Comparison of ENCODE assay signal across 17 cellular contexts in genomic region chr7:139735912-139736595, GRCh38. TPM values are rescaled to one million over a fixed set of nuclear protein-coding genes. Genes with fewer than 3 reads are reported as not detected.
DNase-seq lines count a peak whose midpoint lies in the region; ATAC-seq and TF ChIP-seq lines count a peak whose summit lies in the region.
"Had no signal": no experiment of that assay in that cellular context is flagged by ENCODE, and none has a peak within 500 bp of the region (broad histone marks: within the 10 kb centered on the region; RNA-seq: fewer than 3 reads in every experiment).

No MANE protein-coding gene starts in this region.

- peaks cover 49% of the 10 kb centered on the region for H3K4me1 Mint-ChIP-seq in activated T-helper 17 cell treated with anti-CD3 and anti-CD28 coated beads, Interleukin-2, amount 50 U/mL, for 72 hours
- peaks cover 78 to 88% of the 10 kb centered on the region in 2 donors for H3K4me1 Mint-ChIP-seq in natural killer cell

- 94% methylated on average over 9 of the region's 9 CpGs for WGBS in prostate gland

- peak overlapping the region; percentile 33 for H3K4me3 Mint-ChIP-seq in activated T-helper 17 cell treated with anti-CD3 and anti-CD28 coated beads, Interleukin-2, amount 50 U/mL, for 72 hours
- peak overlapping the region; percentile 75 for H3K4me3 Mint-ChIP-seq in natural killer cell
- H3K4me3 Mint-ChIP-seq: B cell; dendritic cell treated with granulocyte-macrophage colony-stimulating factor and Interleukin-4, amounts not matched to agents 40 ng/mL and 50 ng/mL, for 4 days had no signal

- TF ChIP-seq CTCF in left ventricle myocardium inferior (IDR thresholded peaks at IDR 0.05; ENCODE audit: borderline replicate concordance) (no peak), natural killer cell (IDR thresholded peaks at IDR 0.05) (no peak), upper lobe of right lung (IDR thresholded peaks at IDR 0.05) (no peak), prostate gland (IDR thresholded peaks at IDR 0.05) (no peak)

- H3K36me3 ChIP-seq in left ventricle myocardium inferior (no peaks in the 10 kb centered on the region), upper lobe of right lung (no peaks in the 10 kb centered on the region), prostate gland (no peaks in the 10 kb centered on the region)
- H3K36me3 ChIP-seq: ovary, transverse colon had no signal

- peaks cover 9% of the 10 kb centered on the region for H3K36me3 Mint-ChIP-seq in activated T-helper 17 cell treated with anti-CD3 and anti-CD28 coated beads, Interleukin-2, amount 50 U/mL, for 72 hours (ENCODE audit: low read depth)
- H3K36me3 Mint-ChIP-seq in natural killer cell = no peaks in the 10 kb centered on the region

- intact Hi-C loops in left ventricle myocardium inferior (cut with micrococcal nuclease) = no loop called here
- intact Hi-C loops in Right ventricle myocardium superior (cut with DNase I) = no loop called here
- intact Hi-C loops in natural killer cell (cut with micrococcal nuclease) = no loop called here
- intact Hi-C loops in upper lobe of right lung (cut with DNase I) = no loop called here
- intact Hi-C loops in prostate gland (cut with DNase I) = loop anchor here (5.0 kb wide), 1 partner anchor 54 kb away; no protein-coding TSS in a partner anchor

- peak overlapping the region; percentile 44 for H3K27ac Mint-ChIP-seq in activated T-helper 17 cell treated with anti-CD3 and anti-CD28 coated beads, Interleukin-2, amount 50 U/mL, for 72 hours
- H3K27ac Mint-ChIP-seq in natural killer cell = peak overlapping the region; percentile 56 to 84
- H3K27ac Mint-ChIP-seq: B cell; dendritic cell treated with granulocyte-macrophage colony-stimulating factor and Interleukin-4, amounts not matched to agents 40 ng/mL and 50 ng/mL, for 4 days had no signal

- H3K27me3 ChIP-seq in left ventricle myocardium inferior (ENCODE audit: low read depth) (no peaks in the 10 kb centered on the region), upper lobe of right lung (no peaks in the 10 kb centered on the region), prostate gland (replicated peaks; ENCODE audit: insufficient read depth) (no peaks in the 10 kb centered on the region)
- H3K27me3 ChIP-seq: ovary, transverse colon had no signal

- peaks cover 100% of the 10 kb centered on the region for H3K4me1 ChIP-seq in left ventricle myocardium inferior
- H3K4me1 ChIP-seq in upper lobe of right lung = peaks cover 57% of the 10 kb centered on the region
- peaks cover 10% of the 10 kb centered on the region for H3K4me1 ChIP-seq in prostate gland (replicated peaks)

- H3K27ac ChIP-seq in left ventricle myocardium inferior (replicated peaks) (peak overlapping the region; percentile 91), upper lobe of right lung (peak overlapping the region; percentile 14), prostate gland (no peak overlapping the region)
- H3K27ac ChIP-seq: SK-N-MC, VCaP had no signal

- DNase-seq in left ventricle myocardium inferior (no peak), Right ventricle myocardium superior (no peak), natural killer cell (no peak), upper lobe of right lung (no peak), GOT3 (lab: John Stamatoyannopoulos, UW) (no peak), prostate gland (ENCODE audit: low spot score) (no peak), iPS-NIHi7 (ENCODE audit: extremely low spot score) (no peak)
- DNase-seq: amniotic stem cell, DMS79 treated with DMSO at 0.1 percent for 48 hours, NCI-H2171, ovary, transverse colon had no signal

- H3K9me3 ChIP-seq in left ventricle myocardium inferior (replicated peaks) (no peaks in the 10 kb centered on the region), upper lobe of right lung (no peaks in the 10 kb centered on the region), prostate gland (no peaks in the 10 kb centered on the region)
- H3K9me3 ChIP-seq: ovary, transverse colon had no signal

- ATAC-seq in Right ventricle myocardium superior (ENCODE audit: poor library complexity) (no peak), natural killer cell (peak; percentile 39 to 60 (median 39)), upper lobe of right lung (no peak)
- no peak for ATAC-seq in activated T-helper 17 cell treated with anti-CD3 and anti-CD28 coated beads, Interleukin-2, amount 50 U/mL, for 72 hours (replicated peaks)

- H3K9me3 Mint-ChIP-seq in activated T-helper 17 cell treated with anti-CD3 and anti-CD28 coated beads, Interleukin-2, amount 50 U/mL, for 72 hours = no peaks in the 10 kb centered on the region
- H3K9me3 Mint-ChIP-seq in natural killer cell = no peaks in the 10 kb centered on the region
- H3K9me3 Mint-ChIP-seq: dendritic cell treated with granulocyte-macrophage colony-stimulating factor and Interleukin-4, amounts not matched to agents 40 ng/mL and 50 ng/mL, for 4 days had no signal

- no peaks in the 10 kb centered on the region for H3K27me3 Mint-ChIP-seq in activated T-helper 17 cell treated with anti-CD3 and anti-CD28 coated beads, Interleukin-2, amount 50 U/mL, for 72 hours
- no peaks in the 10 kb centered on the region for H3K27me3 Mint-ChIP-seq in natural killer cell (ENCODE audit: low read depth in 2 of 2)
- H3K27me3 Mint-ChIP-seq: B cell; dendritic cell treated with granulocyte-macrophage colony-stimulating factor and Interleukin-4, amounts not matched to agents 40 ng/mL and 50 ng/mL, for 4 days had no signal

- no peak overlapping the region for H3K4me3 ChIP-seq in left ventricle myocardium inferior
- H3K4me3 ChIP-seq in upper lobe of right lung = no peak overlapping the region
- H3K4me3 ChIP-seq in prostate gland = no peak overlapping the region
- H3K4me3 ChIP-seq: ovary, SK-N-MC, transverse colon had no signal

- no peak for TF ChIP-seq POLR2A in prostate gland (IDR thresholded peaks at IDR 0.05)

RNA-seq across cellular contexts. Expression of gene HIPK2, which starts 41.7 kb away (rescaled TPM):
- total RNA-seq in left ventricle myocardium inferior = 127 TPM
- total RNA-seq in Right ventricle myocardium superior = 88.5 TPM
- 10 to 100 TPM; 44.2 to 46.9 TPM for total RNA-seq in activated T-helper 17 cell treated with anti-CD3 and anti-CD28 coated beads, Interleukin-2, amount 50 U/mL, for 72 hours
- total RNA-seq in natural killer cell = 100 to 1,000 TPM; 127 to 145 (median 144) TPM
- total RNA-seq in upper lobe of right lung = 64.3 TPM
- 10 to 100 TPM; 54.4 to 72.7 TPM for total RNA-seq in prostate gland

Comparison
In these comparisons a context has a peak if more than half of its experiments do, and no peak if none do; other contexts are left out.
1. H3K27ac ChIP-seq: peak in left ventricle myocardium inferior (single experiment) and upper lobe of right lung (single experiment); none in prostate gland (0 of 2).
2. ATAC-seq: peak in natural killer cell (3 of 3); none in Right ventricle myocardium superior (single experiment), activated T-helper 17 cell treated with anti-CD3 and anti-CD28 coated beads, Interleukin-2, amount 50 U/mL, for 72 hours (single experiment) and upper lobe of right lung (single experiment).